In genomic region chr16:16162591-16162990, GRCh38 we compare ENCODE assay signal across 13 cellular contexts.
"Had no signal": no experiment of that assay in that cellular context is flagged by ENCODE, and none has a peak within 500 bp of the region (broad histone marks: within the 10 kb centered on the region; RNA-seq: fewer than 3 reads in every experiment).

No MANE protein-coding gene starts in this region.

- H3K27me3 Mint-ChIP-seq: activated CD8-positive, alpha-beta memory T cell treated with anti-CD3 and anti-CD28 coated beads, Interleukin-2, amount 10 ng/mL, durations not matched to agents 7 days and 5 days had no signal

- ATAC-seq: activated CD8-positive, alpha-beta memory T cell treated with anti-CD3 and anti-CD28 coated beads, Interleukin-2, amount 10 ng/mL, durations not matched to agents 7 days and 5 days; natural killer cell; pancreas; sciatic nerve; upper lobe of right lung had no signal

- H3K4me1 Mint-ChIP-seq: activated B cell treated with CpG ODN at 0.5 μM for 24 hours; activated CD8-positive, alpha-beta memory T cell treated with anti-CD3 and anti-CD28 coated beads, Interleukin-2, amount 10 ng/mL, durations not matched to agents 7 days and 5 days; activated naive CD4-positive, alpha-beta T cell treated with anti-CD3 and anti-CD28 coated beads, Interleukin-2, amount 10 ng/mL, durations not matched to agents 7 days and 5 days; natural killer cell had no signal

- DNase-seq: activated B cell treated with CpG ODN at 0.5 μM for 24 hours; activated CD8-positive, alpha-beta memory T cell treated with anti-CD3 and anti-CD28 coated beads, Interleukin-2, amount 10 ng/mL, durations not matched to agents 7 days and 5 days; activated effector memory CD4-positive, alpha-beta T cell treated with Interleukin-2 at 50 U/mL for 16 hours; activated naive CD4-positive, alpha-beta T cell treated with anti-CD3 and anti-CD28 coated beads, Interleukin-2, amount 10 ng/mL, durations not matched to agents 7 days and 5 days; activated T-cell treated with anti-CD3 and anti-CD28 coated beads, Interleukin-2, amount 50 U/mL, for 4 hours; effector CD4-positive, alpha-beta T cell; natural killer cell; pancreas; stimulated activated CD4-positive, alpha-beta T cell treated with anti-CD3 and anti-CD28 coated beads, Interleukin-4, amount 100 ng/mL, for 4 hours; stimulated activated naive CD4-positive, alpha-beta T cell; T-helper 9 cell had no signal

- H3K36me3 Mint-ChIP-seq: activated naive CD4-positive, alpha-beta T cell treated with anti-CD3 and anti-CD28 coated beads, Interleukin-2, amount 10 ng/mL, durations not matched to agents 7 days and 5 days; natural killer cell had no signal

- H3K4me3 Mint-ChIP-seq: activated B cell treated with CpG ODN at 0.5 μM for 24 hours; activated CD8-positive, alpha-beta memory T cell treated with anti-CD3 and anti-CD28 coated beads, Interleukin-2, amount 10 ng/mL, durations not matched to agents 7 days and 5 days; activated naive CD4-positive, alpha-beta T cell treated with anti-CD3 and anti-CD28 coated beads, Interleukin-2, amount 10 ng/mL, durations not matched to agents 7 days and 5 days; activated T-cell treated with anti-CD3 and anti-CD28 coated beads, Interleukin-2, amount 50 U/mL, for 4 hours; natural killer cell had no signal

- H3K27ac Mint-ChIP-seq: activated B cell treated with CpG ODN at 0.5 μM for 24 hours; activated CD8-positive, alpha-beta memory T cell treated with anti-CD3 and anti-CD28 coated beads, Interleukin-2, amount 10 ng/mL, durations not matched to agents 7 days and 5 days; activated naive CD4-positive, alpha-beta T cell treated with anti-CD3 and anti-CD28 coated beads, Interleukin-2, amount 10 ng/mL, durations not matched to agents 7 days and 5 days; natural killer cell had no signal
